11 cellular contexts compared by ENCODE assay signal in genomic region chr10:3469639-3470020, GRCh38.
DNase-seq lines count a peak whose midpoint lies in the region; ATAC-seq, FAIRE-seq and TF ChIP-seq lines count a peak whose summit lies in the region.
"Had no signal": no experiment of that assay in that cellular context is flagged by ENCODE, and none has a peak within 500 bp of the region (broad histone marks: within the 10 kb centered on the region; RNA-seq: fewer than 3 reads in every experiment).

No MANE protein-coding gene starts in this region.

- peaks cover 10 to 13% of the 10 kb centered on the region in 2 donors for H3K4me1 ChIP-seq in esophagus (ENCODE audit: control insufficient read depth in 2 of 2, insufficient read depth in 2 of 2, low read length in 1 of 2)
- no peaks in the 10 kb centered on the region for H3K4me1 ChIP-seq in parathyroid adenoma
- peaks cover 27% of the 10 kb centered on the region for H3K4me1 ChIP-seq in effector memory CD4-positive, alpha-beta T cell (ENCODE audit: control insufficient read depth, insufficient read depth, low read length, poor library complexity, severe bottlenecking)

- POLR2A ChIA-PET in RWPE1 (lab: Yijun Ruan, JAX; ENCODE audit: low non-redundant PET) = no interaction called here

- no peak overlapping the region for H3K4me3 ChIP-seq in AG10803 (ENCODE audit: low read length)
- no peak overlapping the region for H3K4me3 ChIP-seq in esophagus (ENCODE audit: low read depth in 1 of 2, low read length in 2 of 2)
- H3K4me3 ChIP-seq in parathyroid adenoma (ENCODE audit: low read depth, low read length) = no peak overlapping the region
- H3K4me3 ChIP-seq in effector memory CD4-positive, alpha-beta T cell (ENCODE audit: insufficient read depth, low read depth, low read length, poor library complexity, severe bottlenecking) = no peak overlapping the region
- H3K4me3 ChIP-seq: GM12878 had no signal

- H3K9me3 ChIP-seq in esophagus (ENCODE audit: control insufficient read depth in 2 of 2, insufficient read depth in 1 of 2, low read depth in 1 of 2, low read length in 1 of 2) (no peaks in the 10 kb centered on the region), parathyroid adenoma (ENCODE audit: control insufficient read depth, low read length) (no peaks in the 10 kb centered on the region)
- no peaks in the 10 kb centered on the region for H3K9me3 ChIP-seq in effector memory CD4-positive, alpha-beta T cell (ENCODE audit: control insufficient read depth, low read length)

- CTCF ChIA-PET in RWPE1 (lab: Yijun Ruan, JAX) = no interaction called here

- no peak for TF ChIP-seq CTCF in AG10803 (conservative IDR thresholded peaks at IDR 0.05; ENCODE audit: low read length)
- no peak for TF ChIP-seq CTCF in RWPE1 (conservative IDR thresholded peaks at IDR 0.05; ENCODE audit: low read depth)
- TF ChIP-seq CTCF in parathyroid adenoma (IDR thresholded peaks at IDR 0.05) = no peak

- H3K27ac ChIP-seq in RWPE1 = peak overlapping the region; percentile 96
- H3K27ac ChIP-seq in esophagus (ENCODE audit: low read depth in 2 of 2, low read length in 1 of 2) = peak overlapping the region; percentile 95 to 98
- peak overlapping the region; percentile 77 for H3K27ac ChIP-seq in parathyroid adenoma
- H3K27ac ChIP-seq in effector memory CD4-positive, alpha-beta T cell (ENCODE audit: insufficient read depth, low read length, poor library complexity, severe bottlenecking) = no peak overlapping the region

- no peak overlapping the region for H3K4me2 ChIP-seq in parathyroid adenoma (ENCODE audit: low read length)

- H3K9ac ChIP-seq in parathyroid adenoma = no peak overlapping the region

- 37 to 43% methylated on average over 2 of the region's 2 CpGs for WGBS in esophagus, 2 donors

- DNase-seq in AG10803 (ENCODE audit: low read depth) (peak; percentile 48), RWPE1 (ENCODE audit: low spot score) (no peak), HTR-8/SVneo (ENCODE audit: insufficient read length, low spot score) (no peak), kidney glomerular epithelial cell (lab: John Stamatoyannopoulos, UW) (no peak)
- no peak for DNase-seq in effector memory CD4-positive, alpha-beta T cell
- DNase-seq: CD8-positive, alpha-beta memory T cell; NCI-H1105 treated with DMSO at 0.1 percent for 48 hours had no signal

- H2AFZ ChIP-seq in parathyroid adenoma = no peak overlapping the region

- H3K27me3 ChIP-seq in esophagus (ENCODE audit: control insufficient read depth in 1 of 2, insufficient read depth in 2 of 2, low read length in 2 of 2) (no peaks in the 10 kb centered on the region), parathyroid adenoma (ENCODE audit: control insufficient read depth, insufficient read depth, low read length) (no peaks in the 10 kb centered on the region)
- no peaks in the 10 kb centered on the region for H3K27me3 ChIP-seq in effector memory CD4-positive, alpha-beta T cell (replicated peaks; ENCODE audit: control insufficient read depth, insufficient read depth, low read length, poor library complexity, severe bottlenecking)

- H3K79me2 ChIP-seq in parathyroid adenoma = no peaks in the 10 kb centered on the region

- no peak for ATAC-seq in HG02610 (IDR thresholded peaks at IDR 0.05; ENCODE audit: unreplicated experiment)
- ATAC-seq: GM12878 had no signal

- H3K36me3 ChIP-seq in esophagus (ENCODE audit: control insufficient read depth in 2 of 2, insufficient read depth in 2 of 2, low read length in 1 of 2) = no peaks in the 10 kb centered on the region
- H3K36me3 ChIP-seq in parathyroid adenoma (ENCODE audit: control insufficient read depth, insufficient read depth, low read length) = no peaks in the 10 kb centered on the region
- H3K36me3 ChIP-seq in effector memory CD4-positive, alpha-beta T cell (ENCODE audit: control insufficient read depth, insufficient read depth, low read length) = no peaks in the 10 kb centered on the region

- FAIRE-seq in HTR-8/SVneo (lab: Jason Lieb, UNC) = no peak
- FAIRE-seq: GM12878 had no signal
